In the genomic region with DNA sequence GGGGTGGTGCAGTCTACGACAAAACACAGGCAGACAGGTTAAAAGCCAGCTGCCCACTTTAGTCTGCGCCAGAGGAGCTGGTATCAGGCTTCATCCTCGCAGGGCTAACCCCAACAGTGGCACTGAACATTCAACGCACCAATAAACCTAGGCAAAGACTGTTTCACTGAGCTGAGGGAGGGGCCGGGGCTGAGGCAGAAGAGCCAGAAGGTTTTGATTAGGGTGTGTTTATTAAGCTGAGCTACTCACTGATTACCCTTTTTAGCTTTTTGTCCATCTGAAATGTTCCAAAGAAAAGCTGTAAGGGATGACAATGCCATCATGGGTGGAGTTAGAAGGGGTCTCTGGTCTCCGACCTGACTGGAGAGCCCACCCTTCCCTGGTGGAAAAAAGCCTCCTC, we compare ENCODE assay signal across 8 cellular contexts. TPM values are rescaled to one million over a fixed set of nuclear protein-coding genes. Genes with fewer than 3 reads are reported as not detected.
DNase-seq lines count a peak whose midpoint lies in the region; ATAC-seq and TF ChIP-seq lines count a peak whose summit lies in the region.
"Had no signal": no experiment of that assay in that cellular context is flagged by ENCODE, and none has a peak within 500 bp of the region (broad histone marks: within the 10 kb centered on the region; RNA-seq: fewer than 3 reads in every experiment).

No MANE protein-coding gene starts in this region.

- no peak overlapping the region for H2BK5ac ChIP-seq in trophoblast cell (ENCODE audit: low read depth, low read length, poor library complexity)

- H3K9ac ChIP-seq in PC-3 (ENCODE audit: low read length) (peak overlapping the region; percentile 83), endodermal cell (ENCODE audit: extremely low read depth, low read length, poor library complexity, severe bottlenecking) (no peak overlapping the region), trophoblast cell (ENCODE audit: low read length) (peak overlapping the region; percentile 21)

- H3K9me2 ChIP-seq in PC-3 (replicated peaks; ENCODE audit: low read length) = no peaks in the 10 kb centered on the region

- H3K9me3 ChIP-seq in PC-3 (ENCODE audit: low read length) (no peaks in the 10 kb centered on the region), endodermal cell (ENCODE audit: control insufficient read depth, low read length) (no peaks in the 10 kb centered on the region), trophoblast cell (ENCODE audit: insufficient read depth, low read depth, low read length) (no peaks in the 10 kb centered on the region)

- peaks cover 11% of the 10 kb centered on the region for H3K4me1 Mint-ChIP-seq in endodermal cell

- no peak overlapping the region for H3K27ac Mint-ChIP-seq in endodermal cell

- POLR2A ChIA-PET in PC-3 (lab: Charles Lee; ENCODE audit: unreplicated experiment) = no interaction called here

- H3K27me3 Mint-ChIP-seq in endodermal cell (ENCODE audit: insufficient read depth) = no peaks in the 10 kb centered on the region

- no peak overlapping the region for H3K14ac ChIP-seq in trophoblast cell (ENCODE audit: low read length)

- H2BK12ac ChIP-seq in trophoblast cell (ENCODE audit: low read length) = no peak overlapping the region

- peak overlapping the region; percentile 39 for H3K4ac ChIP-seq in trophoblast cell (ENCODE audit: low read depth, low read length)

- CTCF ChIA-PET in PC-3 (lab: Charles Lee) = no interaction called here

- intact Hi-C loops in PC-3 (cut with micrococcal nuclease) = no loop called here

- no peak overlapping the region for H4K8ac ChIP-seq in trophoblast cell (ENCODE audit: low read depth, low read length)

- BruUV-seq in PC-3 (replicated peaks; lab: Mats Ljungman, UMichigan) = no TSS peak

- H3K4me1 ChIP-seq in PC-3 (ENCODE audit: insufficient read depth, low read length) = 0 out of 2 replicates have a peak, but pooled peaks cover 9% of the 10 kb centered on the region
- peaks cover 10% of the 10 kb centered on the region for H3K4me1 ChIP-seq in endodermal cell (ENCODE audit: control insufficient read depth, insufficient read depth, low read length)
- H3K4me1 ChIP-seq in trophoblast cell (ENCODE audit: control insufficient read depth in 1 of 2, insufficient read depth in 2 of 2, low read length in 2 of 2) = peaks cover 4 to 13% of the 10 kb centered on the region in 2 experiments

- no peak overlapping the region for H2BK120ac ChIP-seq in trophoblast cell (ENCODE audit: insufficient read depth, low read length, poor library complexity)

- H4K12ac ChIP-seq in trophoblast cell (ENCODE audit: low read depth, low read length) = peak overlapping the region; percentile 40

- peak overlapping the region; percentile 75 for H3K4me3 Mint-ChIP-seq in endodermal cell

- H3K27me3 ChIP-seq in PC-3 (ENCODE audit: low read length) (no peaks in the 10 kb centered on the region), endodermal cell (ENCODE audit: control insufficient read depth, insufficient read depth, low read length, poor library complexity, severe bottlenecking) (no peaks in the 10 kb centered on the region), trophoblast cell (ENCODE audit: insufficient read depth, low read length) (no peaks in the 10 kb centered on the region)

- H3K36me3 ChIP-seq in PC-3 (ENCODE audit: low read depth, low read length) (peaks cover 10% of the 10 kb centered on the region; the same call in 1 of the 2 replicates), endodermal cell (ENCODE audit: control insufficient read depth, insufficient read depth, low read length) (peaks cover 48% of the 10 kb centered on the region), trophoblast cell (ENCODE audit: control insufficient read depth in 1 of 2, insufficient read depth in 2 of 2, low read length in 2 of 2) (peaks cover 41 to 44% of the 10 kb centered on the region in 2 experiments)

- no peak overlapping the region for H3K27ac ChIP-seq in PC-3 (ENCODE audit: low read length)
- H3K27ac ChIP-seq in endodermal cell (ENCODE audit: low read depth, low read length) = no peak overlapping the region
- no peak overlapping the region for H3K27ac ChIP-seq in trophoblast cell (ENCODE audit: low read depth, low read length)

- no peak overlapping the region for H3K23ac ChIP-seq in trophoblast cell (ENCODE audit: low read length)

- WGBS in endodermal cell (ENCODE audit: insufficient coverage in 1 of 2, insufficient read length in 1 of 2), 2 experiments = 91 to 93% methylated on average over 6 of the region's 6 CpGs
- no CpG with 5 or more reads among the region's 6 CpGs for WGBS in trophoblast cell (ENCODE audit: extremely low coverage, insufficient coverage, insufficient read length)

- H3K4me2 ChIP-seq in PC-3 (ENCODE audit: low read length) (peak overlapping the region; percentile 97), trophoblast cell (ENCODE audit: low read length) (peak overlapping the region; percentile 95)

- H3K9me3 Mint-ChIP-seq in endodermal cell = no peaks in the 10 kb centered on the region

- H2AK5ac ChIP-seq in trophoblast cell (ENCODE audit: low read length) = no peak overlapping the region

- H3F3A ChIP-seq in PC-3 (ENCODE audit: low read length, unreplicated experiment) = no peaks in the 10 kb centered on the region

- H3K79me2 ChIP-seq in PC-3 (ENCODE audit: low read length) = peaks cover 21% of the 10 kb centered on the region
- H3K79me2 ChIP-seq in trophoblast cell (ENCODE audit: control insufficient read depth, insufficient read depth, low read length, poor library complexity) = peaks cover 9% of the 10 kb centered on the region

- no peak for ATAC-seq in PC-3

- H4K91ac ChIP-seq in trophoblast cell (ENCODE audit: low read depth, low read length) = no peak overlapping the region

- H3K79me1 ChIP-seq in trophoblast cell (ENCODE audit: low read length) = peaks cover 6% of the 10 kb centered on the region

- H2AFZ ChIP-seq in PC-3 (ENCODE audit: low read length) = no peak overlapping the region
- no peak overlapping the region for H2AFZ ChIP-seq in trophoblast cell (ENCODE audit: insufficient read depth, low read length, poor library complexity)

- H3K18ac ChIP-seq in trophoblast cell (ENCODE audit: low read length) = peak overlapping the region; percentile 26

- TF ChIP-seq CTCF in GM12865 (IDR thresholded peaks at IDR 0.05; ENCODE audit: insufficient read depth, low read depth, low read length, missing control alignments) (no peak), PC-3 (conservative IDR thresholded peaks at IDR 0.05; ENCODE audit: low read depth, low read length) (no peak), endodermal cell (conservative IDR thresholded peaks at IDR 0.05) (no peak)

- H3K36me3 Mint-ChIP-seq in endodermal cell (ENCODE audit: low read depth) = peaks cover 37% of the 10 kb centered on the region

- H4K20me1 ChIP-seq in PC-3 (ENCODE audit: low read length) = 0 out of 2 replicates have a peak, but pooled peaks cover 8% of the 10 kb centered on the region

- DNase-seq in GM12865 (ENCODE audit: low read depth) = no peak
- no peak for DNase-seq in PC-3
- DNase-seq in endodermal cell = peak; percentile 18
- no peak for DNase-seq in trophoblast cell
- DNase-seq in NOMO-1 treated with dmso at 0.1 percent for 144 hours (lab: John Stamatoyannopoulos, UW; ENCODE audit: unreplicated experiment) = no peak
- no peak for DNase-seq in nucleus accumbens (lab: John Stamatoyannopoulos, UW)
- DNase-seq in cerebellar cortex (ENCODE audit: low spot score) = no peak
- DNase-seq: NCI-H2227 treated with DMSO at 0.1 percent for 48 hours had no signal

- peak overlapping the region; percentile 56 for H3K4me3 ChIP-seq in GM12865 (ENCODE audit: low read depth, low read length)
- H3K4me3 ChIP-seq in PC-3 (ENCODE audit: low read length) = peak overlapping the region; percentile 89
- peak overlapping the region; percentile 89 for H3K4me3 ChIP-seq in endodermal cell (ENCODE audit: low read length)
- H3K4me3 ChIP-seq in trophoblast cell (ENCODE audit: low read depth, low read length) = peak overlapping the region; percentile 97

RNA-seq across cellular contexts. Expression of a gene that starts 1.4 kb away (rescaled TPM):
- total RNA-seq in PC-3 (2014; rRNA removed) (39.5 and 42.6 TPM in 2 replicates), endodermal cell (10 to 100 TPM; 47.8 to 51.0 TPM)
- polyA plus RNA-seq in endodermal cell (2013, experiment 1 of 2) = 42.9 TPM
- 39.3 TPM for polyA plus RNA-seq in endodermal cell (2013, experiment 2 of 2)
- polyA plus RNA-seq in trophoblast cell (2013) = 17.6 and 18.7 TPM in 2 replicates

RNA-seq across cellular contexts. Expression of a gene that starts 10.2 kb away (rescaled TPM):
- total RNA-seq in PC-3 (2014; rRNA removed) (35.1 and 40.9 TPM in 2 replicates), endodermal cell (10 to 100 TPM; 48.9 to 50.4 TPM)
- 44.3 TPM for polyA plus RNA-seq in endodermal cell (2013, experiment 1 of 2)
- polyA plus RNA-seq in endodermal cell (2013, experiment 2 of 2) = 43.0 TPM
- 19.3 and 20.3 TPM in 2 replicates for polyA plus RNA-seq in trophoblast cell (2013)

RNA-seq across cellular contexts. Expression of a gene that starts 16.6 kb away (rescaled TPM):
- total RNA-seq in PC-3 (2014; rRNA removed) (77.5 and 78.0 TPM in 2 replicates), endodermal cell (10 to 100 TPM; 41.5 to 46.2 TPM)
- 23.5 TPM for polyA plus RNA-seq in endodermal cell (2013, experiment 1 of 2)
- 18.6 TPM for polyA plus RNA-seq in endodermal cell (2013, experiment 2 of 2)
- 39.9 and 42.1 TPM in 2 replicates for polyA plus RNA-seq in trophoblast cell (2013)

RNA-seq across cellular contexts. Expression of a gene that starts 29.9 kb away (rescaled TPM):
- total RNA-seq in PC-3 (2014; rRNA removed) (42.8 and 76.3 TPM in 2 replicates), endodermal cell (100 to 1,000 TPM; 137 to 139 TPM)
- 71.8 TPM for polyA plus RNA-seq in endodermal cell (2013, experiment 1 of 2)
- 66.9 TPM for polyA plus RNA-seq in endodermal cell (2013, experiment 2 of 2)
- 39.4 and 40.8 TPM in 2 replicates for polyA plus RNA-seq in trophoblast cell (2013)

RNA-seq across cellular contexts. Expression of a gene that starts 37.2 kb away (rescaled TPM):
- total RNA-seq in PC-3 (2014; rRNA removed) (159 and 193 TPM in 2 replicates), endodermal cell (10 to 100 TPM; 43.7 to 49.6 TPM)
- 31.6 TPM for polyA plus RNA-seq in endodermal cell (2013, experiment 1 of 2)
- polyA plus RNA-seq in endodermal cell (2013, experiment 2 of 2) = 27.9 TPM
- polyA plus RNA-seq in trophoblast cell (2013) = 28.2 and 28.3 TPM in 2 replicates
